In the genomic region with DNA sequence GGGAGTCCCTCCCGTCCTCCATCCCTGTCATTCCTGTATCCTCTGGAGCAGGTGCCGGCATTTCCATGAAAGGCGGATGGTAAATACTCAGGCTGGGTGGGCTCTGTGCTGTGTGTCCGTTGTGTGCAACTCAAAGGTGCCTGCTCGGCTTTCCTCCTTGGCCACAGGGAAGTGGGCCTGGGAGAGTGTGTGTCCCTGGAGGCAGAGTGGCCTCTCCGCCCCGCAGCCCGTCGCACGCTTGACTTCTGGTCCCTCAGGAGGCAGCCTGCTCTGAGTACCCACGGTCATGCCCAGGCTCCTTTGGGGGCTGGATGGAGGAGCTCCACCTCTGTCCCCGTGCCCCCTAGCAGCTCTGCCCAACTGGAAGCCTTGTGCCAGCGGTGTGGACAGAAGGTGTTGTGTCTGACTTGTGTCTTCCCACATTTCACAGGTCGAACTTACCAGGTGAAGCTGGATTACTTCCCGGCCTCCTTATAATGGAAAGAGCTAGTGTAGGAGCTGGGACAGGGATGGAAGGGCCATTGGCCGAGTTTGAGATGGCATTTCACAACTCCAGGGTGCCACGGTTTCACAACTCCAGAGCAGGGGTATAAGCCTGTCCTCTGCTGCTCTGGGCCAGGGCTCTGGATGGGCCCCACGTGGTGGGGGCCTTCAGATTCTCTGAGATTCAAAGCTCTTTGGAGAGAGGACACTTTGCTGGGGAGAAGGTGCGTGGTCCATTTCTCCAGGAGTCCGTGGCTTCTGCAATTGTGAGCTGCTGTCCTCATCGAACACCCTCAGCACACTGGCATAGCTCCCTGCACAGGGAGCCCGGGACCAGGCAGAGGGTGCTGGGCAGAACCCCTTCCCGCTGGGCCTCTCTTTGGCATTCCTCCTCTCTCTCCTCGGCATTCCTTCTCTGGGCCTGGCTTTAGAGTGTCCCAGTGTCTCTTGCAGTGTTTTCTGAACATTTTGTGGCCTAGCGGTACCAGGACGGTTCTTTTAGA, we compare ENCODE assay signal across 23 cellular contexts.
DNase-seq lines count a peak whose midpoint lies in the region; ATAC-seq, FAIRE-seq and TF ChIP-seq lines count a peak whose summit lies in the region.
"Had no signal": no experiment of that assay in that cellular context is flagged by ENCODE, and none has a peak within 500 bp of the region (broad histone marks: within the 10 kb centered on the region; RNA-seq: fewer than 3 reads in every experiment).

No MANE protein-coding gene starts in this region.

- no peak overlapping the region for H2BK12ac ChIP-seq in H1 (ENCODE audit: low read depth, low read length)

- TF ChIP-seq POLR2A in H1 (IDR thresholded peaks at IDR 0.05; ENCODE audit: control extremely low read depth in 1 of 2, low read depth in 2 of 2, low read length in 2 of 2), result no peak

- TF ChIP-seq RAD21 in H1 (IDR thresholded peaks at IDR 0.05 in 1 of 2, conservative IDR thresholded peaks at IDR 0.05 in 1 of 2; ENCODE audit: low read depth in 2 of 2, low read length in 2 of 2), result no peak

- H3K14ac ChIP-seq in H1 (ENCODE audit: insufficient read length), result no peak overlapping the region

- no peak overlapping the region for H3K27ac ChIP-seq in H1 (ENCODE audit: low read depth, low read length)
- no peak overlapping the region for H3K27ac ChIP-seq in upper lobe of right lung
- H3K27ac ChIP-seq: HL-60, RWPE1 had no signal

- no peak overlapping the region for H3K18ac ChIP-seq in H1 (ENCODE audit: extremely low read depth, low read length)

- no peak for TF ChIP-seq EP300 in H1 (IDR thresholded peaks at IDR 0.05; ENCODE audit: borderline replicate concordance in 1 of 2, low read depth in 2 of 2, low read length in 2 of 2)

- no peak overlapping the region for H2AFZ ChIP-seq in H1 (ENCODE audit: low read length)

- ATAC-seq in Right ventricle myocardium inferior, result peak; percentile 32
- ATAC-seq in upper lobe of right lung, result peak; percentile 79
- no peak for ATAC-seq in activated naive CD8-positive, alpha-beta T cell treated with anti-CD3 and anti-CD28 coated beads, Interleukin-2, amount 50 U/mL, for 24 hours

- no peaks in the 10 kb centered on the region for H3K36me3 Mint-ChIP-seq in activated naive CD8-positive, alpha-beta T cell treated with anti-CD3 and anti-CD28 coated beads, Interleukin-2, amount 50 U/mL, for 24 hours (ENCODE audit: low read depth)
- H3K36me3 Mint-ChIP-seq: CD4-positive, CD25-positive, alpha-beta regulatory T cell had no signal

- H3K79me1 ChIP-seq in H1 (ENCODE audit: low read depth, low read length), result no peaks in the 10 kb centered on the region

- no peak overlapping the region for H3K23ac ChIP-seq in H1 (ENCODE audit: insufficient read length)

- H3K4me1 ChIP-seq in H1 (replicated peaks in 1 of 4; ENCODE audit: control insufficient read depth in 3 of 4, insufficient read depth in 4 of 4, low read length in 3 of 4) (no peaks in the 10 kb centered on the region; a peak in 1 of 7 replicates), upper lobe of right lung (no peaks in the 10 kb centered on the region)

- no peak overlapping the region for H3K4me2 ChIP-seq in H1 (ENCODE audit: insufficient read depth in 1 of 2, low read depth in 2 of 2, low read length in 2 of 2)

- H3K4me3 ChIP-seq in H1 (ENCODE audit: extremely low read depth in 1 of 4, insufficient read depth in 2 of 4, low read depth in 3 of 4, low read length in 4 of 4) (no peak overlapping the region), upper lobe of right lung (no peak overlapping the region)

- H2BK20ac ChIP-seq in H1 (ENCODE audit: low read length), result no peak overlapping the region

- no peak overlapping the region for H3K9ac ChIP-seq in H1 (replicated peaks in 1 of 4; ENCODE audit: extremely low read depth in 1 of 4, low read depth in 3 of 4, low read length in 3 of 4)

- TF ChIP-seq CTCF in H1 (IDR thresholded peaks at IDR 0.05; ENCODE audit: control extremely low read depth in 1 of 3, insufficient read depth in 1 of 3, low read depth in 1 of 3, low read length in 3 of 3) (no peak), upper lobe of right lung (IDR thresholded peaks at IDR 0.05) (no peak)

- 82% methylated on average over 26 of the region's 26 CpGs; no CpG with 5 or more reads in 1 of the 2 experiments for WGBS in H1 (ENCODE audit: extremely low coverage in 1 of 2, insufficient coverage in 1 of 2, insufficient read length in 1 of 2, insufficient replicate concordance in 2 of 2, low coverage in 1 of 2, low lambda C conversion rate in 2 of 2, missing lambda C conversion rate in 1 of 2), 2 experiments

- peaks cover 4% of the 10 kb centered on the region for H3K9me3 Mint-ChIP-seq in activated naive CD8-positive, alpha-beta T cell treated with anti-CD3 and anti-CD28 coated beads, Interleukin-2, amount 50 U/mL, for 24 hours

- H2BK15ac ChIP-seq in H1 (ENCODE audit: low read length), result no peak overlapping the region

- H3K27me3 ChIP-seq in H1 (replicated peaks in 1 of 4; ENCODE audit: control insufficient read depth in 3 of 4, extremely low read depth in 1 of 4, insufficient read depth in 3 of 4, low read length in 3 of 4) (no peaks in the 10 kb centered on the region), upper lobe of right lung (no peaks in the 10 kb centered on the region)

- intact Hi-C loops in Right ventricle myocardium inferior (cut with DNase I), result loop anchor here (10.0 kb wide), 1 partner anchor 86 kb away; no protein-coding TSS in a partner anchor
- intact Hi-C loops in cardiac septum (cut with DNase I), result no loop called here
- intact Hi-C loops in upper lobe of right lung (cut with DNase I), result loop anchor here (10.0 kb wide), 1 partner anchor 274 kb away; no protein-coding TSS in a partner anchor

- POLR2A ChIA-PET in H1 (lab: Charles Lee; ENCODE audit: partially characterized antibody), result interaction anchor here (0.6 kb wide), 1 partner anchor 276 kb away, joined by 3 read pairs; no protein-coding TSS in a partner anchor

- H2BK120ac ChIP-seq in H1 (replicated peaks; ENCODE audit: low read depth, low read length), result no peak overlapping the region

- H3K36me3 ChIP-seq in H1 (ENCODE audit: control insufficient read depth in 2 of 4, insufficient read depth in 4 of 4, low read length in 3 of 4) (no peaks in the 10 kb centered on the region), upper lobe of right lung (no peaks in the 10 kb centered on the region)

- DNase-seq in Right ventricle myocardium inferior (ENCODE audit: missing footprints) (no peak), cardiac septum (ENCODE audit: low spot score) (no peak), H1 (ENCODE audit: low read depth in 1 of 2, low spot score in 2 of 2) (peak in 1 of 2 experiments; percentile 43), mesenteric fat pad (ENCODE audit: low spot score) (peak; percentile 87), upper lobe of right lung (peak; percentile 65), NOMO-1 (lab: John Stamatoyannopoulos, UW; ENCODE audit: unreplicated experiment in 2 of 2) (no peak), NK-92 (lab: John Stamatoyannopoulos, UW; ENCODE audit: unreplicated experiment) (no peak)
- no peak for DNase-seq in activated naive CD8-positive, alpha-beta T cell treated with anti-CD3 and anti-CD28 coated beads, Interleukin-2, amount 50 U/mL, for 24 hours
- DNase-seq: Calu3; CD4-positive, CD25-positive, alpha-beta regulatory T cell; DMS79; KBM-7; NCI-H1092; NCI-H1694; NCI-H2107; NCI-H226; NCI-H526 treated with DMSO at 0.1 percent for 48 hours; NK-92 treated with Interleukin-12 subunit alpha and Interleukin-12 subunit beta, amount 100 ng/mL, for 24 hours had no signal

- no peaks in the 10 kb centered on the region for H4K20me1 ChIP-seq in H1 (replicated peaks in 1 of 2; ENCODE audit: control insufficient read depth in 1 of 2, insufficient read depth in 2 of 2, low read length in 2 of 2)

- H4K5ac ChIP-seq in H1 (ENCODE audit: insufficient read length, low read depth, low read length), result no peak overlapping the region

- CTCF ChIA-PET in H1 (lab: Charles Lee; ENCODE audit: partially characterized antibody), result interaction anchor here (1.0 to 2.3 kb wide), 3 partner anchors 8 to 233 kb away, joined by 3 to 6 read pairs (median 4); no protein-coding TSS in a partner anchor

- H4K8ac ChIP-seq in H1 (ENCODE audit: extremely low read depth, insufficient read depth, low read length), result peak overlapping the region; percentile 7; the same call in 1 of the 2 replicates

- 0 out of 2 replicates have a peak overlapping the region, but pooled peaks have one; percentile 53 for H2AK5ac ChIP-seq in H1 (ENCODE audit: low read depth, low read length)

- no peaks in the 10 kb centered on the region for H3K79me2 ChIP-seq in H1 (ENCODE audit: control insufficient read depth in 1 of 2, insufficient read depth in 2 of 2, low read length in 2 of 2)

- H3K27ac Mint-ChIP-seq in activated naive CD8-positive, alpha-beta T cell treated with anti-CD3 and anti-CD28 coated beads, Interleukin-2, amount 50 U/mL, for 24 hours, result no peak overlapping the region

- no peak overlapping the region for H4K91ac ChIP-seq in H1 (replicated peaks; ENCODE audit: insufficient read length, low read length)

- H3K4me1 Mint-ChIP-seq in activated naive CD8-positive, alpha-beta T cell treated with anti-CD3 and anti-CD28 coated beads, Interleukin-2, amount 50 U/mL, for 24 hours, result peaks cover 15% of the 10 kb centered on the region

- H3K4me3 Mint-ChIP-seq in activated naive CD8-positive, alpha-beta T cell treated with anti-CD3 and anti-CD28 coated beads, Interleukin-2, amount 50 U/mL, for 24 hours, result no peak overlapping the region
- H3K4me3 Mint-ChIP-seq: CD4-positive, CD25-positive, alpha-beta regulatory T cell had no signal

- no peak overlapping the region for H2BK5ac ChIP-seq in H1 (ENCODE audit: low read depth, low read length)

- H3K27me3 Mint-ChIP-seq in activated naive CD8-positive, alpha-beta T cell treated with anti-CD3 and anti-CD28 coated beads, Interleukin-2, amount 50 U/mL, for 24 hours, result peaks cover 4% of the 10 kb centered on the region

- H3K4ac ChIP-seq in H1 (replicated peaks; ENCODE audit: insufficient read length, low read depth, low read length), result no peak overlapping the region

- no peak for FAIRE-seq in H1 (lab: Jason Lieb, UNC)
- FAIRE-seq: A204.1, G401.6, GM12892 had no signal

- no peaks in the 10 kb centered on the region for H3K23me2 ChIP-seq in H1 (ENCODE audit: low read depth, low read length)

- H3K9me3 ChIP-seq in H1 (ENCODE audit: insufficient read depth in 2 of 2, low read depth in 1 of 2, low read length in 1 of 2), result no peaks in the 10 kb centered on the region
- no peaks in the 10 kb centered on the region for H3K9me3 ChIP-seq in upper lobe of right lung

- H3K56ac ChIP-seq in H1 (replicated peaks; ENCODE audit: insufficient read length, low read depth, low read length), result no peak overlapping the region

TF ChIP-seq in H1, 55 proteins besides CTCF, POLR2A, EP300 and RAD21:
- TF ChIP-seq RXRA (IDR thresholded peaks at IDR 0.05; ENCODE audit: insufficient read depth, low read depth, low read length), result no peak
- TF ChIP-seq CTBP2 (IDR thresholded peaks at IDR 0.05; ENCODE audit: borderline replicate concordance, insufficient read depth, insufficient read length, low read length), result no peak
- no peak for TF ChIP-seq ASH2L (IDR thresholded peaks at IDR 0.05; ENCODE audit: low read length)
- no peak for TF ChIP-seq HDAC2 (IDR thresholded peaks at IDR 0.05; ENCODE audit: borderline replicate concordance in 1 of 2, low read depth in 2 of 2, low read length in 2 of 2)

Comparison
In these comparisons a context has a peak if more than half of its experiments do, and no peak if none do; other contexts are left out.
1. DNase-seq: peak in mesenteric fat pad (single experiment) and upper lobe of right lung (single experiment); none in Right ventricle myocardium inferior (single experiment), cardiac septum (single experiment), NOMO-1 (0 of 2), activated naive CD8-positive, alpha-beta T cell treated with anti-CD3 and anti-CD28 coated beads, Interleukin-2, amount 50 U/mL, for 24 hours (single experiment) and NK-92 (single experiment).